Comparison of ENCODE assay signal across 34 cellular contexts in genomic region chr3:3573341-3573740, GRCh38.
"Had no signal": no experiment of that assay in that cellular context is flagged by ENCODE, and none has a peak within 500 bp of the region (broad histone marks: within the 10 kb centered on the region; RNA-seq: fewer than 3 reads in every experiment).

No MANE protein-coding gene starts in this region.

- H3K4me1 Mint-ChIP-seq: activated B cell treated with CpG ODN at 0.5 μM for 24 hours; activated CD4-positive, alpha-beta T cell treated with anti-CD3 and anti-CD28 coated beads, Interleukin-2, amount 10 ng/mL, durations not matched to agents 24 days and 14 days; activated naive CD4-positive, alpha-beta T cell treated with anti-CD3 and anti-CD28 coated beads, Interleukin-2, amount 10 ng/mL, durations not matched to agents 7 days and 5 days; activated naive CD4-positive, alpha-beta T cell treated with anti-CD3 and anti-CD28 coated beads, Interleukin-2, amount 50 U/mL, for 24 hours; activated naive CD8-positive, alpha-beta T cell treated with anti-CD3 and anti-CD28 coated beads, Interleukin-2, amount 10 ng/mL, durations not matched to agents 7 days and 5 days; activated naive CD8-positive, alpha-beta T cell treated with anti-CD3 and anti-CD28 coated beads, Interleukin-2, amount 50 U/mL, for 24 hours had no signal

- H3K27me3 Mint-ChIP-seq: activated CD4-positive, alpha-beta T cell treated with anti-CD3 and anti-CD28 coated beads, Interleukin-2, amount 10 ng/mL, durations not matched to agents 24 days and 14 days; activated CD8-positive, alpha-beta T cell treated with anti-CD3 and anti-CD28 coated beads for 36 hours; activated naive CD4-positive, alpha-beta T cell treated with anti-CD3 and anti-CD28 coated beads, Interleukin-2, amount 10 ng/mL, durations not matched to agents 7 days and 5 days; activated naive CD8-positive, alpha-beta T cell treated with anti-CD3 and anti-CD28 coated beads, Interleukin-2, amount 10 ng/mL, durations not matched to agents 7 days and 5 days; activated naive CD8-positive, alpha-beta T cell treated with anti-CD3 and anti-CD28 coated beads, Interleukin-2, amount 50 U/mL, for 24 hours had no signal

- H3K9me3 Mint-ChIP-seq: activated B cell treated with CpG ODN at 0.5 μM for 24 hours; activated CD4-positive, alpha-beta memory T cell treated with anti-CD3 and anti-CD28 coated beads for 36 hours; activated CD4-positive, alpha-beta T cell treated with anti-CD3 and anti-CD28 coated beads, Interleukin-2, amount 10 ng/mL, durations not matched to agents 24 days and 14 days; activated naive CD4-positive, alpha-beta T cell treated with anti-CD3 and anti-CD28 coated beads, Interleukin-2, amount 10 ng/mL, durations not matched to agents 7 days and 5 days; activated naive CD4-positive, alpha-beta T cell treated with anti-CD3 and anti-CD28 coated beads, Interleukin-2, amount 50 U/mL, for 24 hours; activated naive CD8-positive, alpha-beta T cell treated with anti-CD3 and anti-CD28 coated beads, Interleukin-2, amount 10 ng/mL, durations not matched to agents 7 days and 5 days; activated T-cell treated with anti-CD3 and anti-CD28 coated beads, Interleukin-2, amount 50 U/mL, for 4 hours; activated T-cell treated with anti-CD3 and anti-CD28 coated beads, Interleukin-2, amount 50 U/mL, for 72 hours; activated T-helper 2 cell treated with anti-CD3 and anti-CD28 coated beads, Interferon-gamma antibody, Interleukin-2, Interleukin-4, amounts not matched to agents 10 μg/mL and 5 μg/mL and 100 μg/mL, durations not matched to agents 14 hours and 24 hours and 36 hours; T-helper 1 cell treated with Interleukin-12 subunit alpha and Interleukin-12 subunit beta and Interleukin-4 antibody, amounts not matched to agents 30 μg/mL and 1 μg/mL, for 36 hours; T-helper 2 cell treated with Interferon-gamma antibody and Interleukin-4, amounts not matched to agents 5 μg/mL and 100 μg/mL, for 36 hours had no signal

- H3K4me3 ChIP-seq: ascending aorta, body of pancreas, breast epithelium had no signal

- H3K4me1 ChIP-seq: ascending aorta, body of pancreas, breast epithelium had no signal

- H3K36me3 ChIP-seq: ascending aorta, brain microvascular endothelial cell, breast epithelium had no signal

- ATAC-seq: activated CD8-positive, alpha-beta T cell treated with anti-CD3 and anti-CD28 coated beads for 36 hours; activated naive CD8-positive, alpha-beta T cell treated with anti-CD3 and anti-CD28 coated beads, Interleukin-2, amount 50 U/mL, for 24 hours; activated T-cell treated with anti-CD3 and anti-CD28 coated beads, Interleukin-2, amount 50 U/mL, for 4 hours; activated T-cell treated with anti-CD3 and anti-CD28 coated beads, Interleukin-2, amount 50 U/mL, for 72 hours; body of pancreas had no signal

- H3K4me3 Mint-ChIP-seq: activated B cell treated with CpG ODN at 0.5 μM for 24 hours; activated CD4-positive, alpha-beta memory T cell treated with anti-CD3 and anti-CD28 coated beads for 36 hours; activated CD4-positive, alpha-beta T cell treated with anti-CD3 and anti-CD28 coated beads, Interleukin-2, amount 10 ng/mL, durations not matched to agents 24 days and 14 days; activated CD8-positive, alpha-beta T cell treated with anti-CD3 and anti-CD28 coated beads for 36 hours; activated naive CD4-positive, alpha-beta T cell treated with anti-CD3 and anti-CD28 coated beads, Interleukin-2, amount 10 ng/mL, durations not matched to agents 7 days and 5 days; activated naive CD4-positive, alpha-beta T cell treated with anti-CD3 and anti-CD28 coated beads, Interleukin-2, amount 50 U/mL, for 24 hours; activated naive CD8-positive, alpha-beta T cell; activated naive CD8-positive, alpha-beta T cell treated with anti-CD3 and anti-CD28 coated beads, Interleukin-2, amount 10 ng/mL, durations not matched to agents 7 days and 5 days; activated naive CD8-positive, alpha-beta T cell treated with anti-CD3 and anti-CD28 coated beads, Interleukin-2, amount 50 U/mL, for 24 hours; activated T-cell treated with anti-CD3 and anti-CD28 coated beads, Interleukin-2, amount 50 U/mL, for 4 hours; activated T-cell treated with anti-CD3 and anti-CD28 coated beads, Interleukin-2, amount 50 U/mL, for 72 hours; T-helper 1 cell treated with Interleukin-12 subunit alpha and Interleukin-12 subunit beta and Interleukin-4 antibody, amounts not matched to agents 30 μg/mL and 1 μg/mL, for 36 hours; T-helper 2 cell treated with Interferon-gamma antibody and Interleukin-4, amounts not matched to agents 5 μg/mL and 100 μg/mL, for 36 hours had no signal

- H3K36me3 Mint-ChIP-seq: activated naive CD4-positive, alpha-beta T cell treated with anti-CD3 and anti-CD28 coated beads, Interleukin-2, amount 10 ng/mL, durations not matched to agents 7 days and 5 days; activated naive CD4-positive, alpha-beta T cell treated with anti-CD3 and anti-CD28 coated beads, Interleukin-2, amount 50 U/mL, for 24 hours; activated naive CD8-positive, alpha-beta T cell treated with anti-CD3 and anti-CD28 coated beads, Interleukin-2, amount 10 ng/mL, durations not matched to agents 7 days and 5 days had no signal

- H3K27me3 ChIP-seq: ascending aorta, body of pancreas, brain microvascular endothelial cell, breast epithelium had no signal

- H3K9me3 ChIP-seq: ascending aorta, body of pancreas, breast epithelium had no signal

- H3K27ac Mint-ChIP-seq: activated B cell treated with CpG ODN at 0.5 μM for 24 hours; activated CD4-positive, alpha-beta memory T cell treated with anti-CD3 and anti-CD28 coated beads for 36 hours; activated CD4-positive, alpha-beta T cell treated with anti-CD3 and anti-CD28 coated beads, Interleukin-2, amount 10 ng/mL, durations not matched to agents 24 days and 14 days; activated CD8-positive, alpha-beta T cell treated with anti-CD3 and anti-CD28 coated beads for 36 hours; activated naive CD4-positive, alpha-beta T cell treated with anti-CD3 and anti-CD28 coated beads, Interleukin-2, amount 10 ng/mL, durations not matched to agents 7 days and 5 days; activated naive CD4-positive, alpha-beta T cell treated with anti-CD3 and anti-CD28 coated beads, Interleukin-2, amount 50 U/mL, for 24 hours; activated naive CD8-positive, alpha-beta T cell; activated naive CD8-positive, alpha-beta T cell treated with anti-CD3 and anti-CD28 coated beads, Interleukin-2, amount 10 ng/mL, durations not matched to agents 7 days and 5 days; activated naive CD8-positive, alpha-beta T cell treated with anti-CD3 and anti-CD28 coated beads, Interleukin-2, amount 50 U/mL, for 24 hours; activated T-cell treated with anti-CD3 and anti-CD28 coated beads, Interleukin-2, amount 50 U/mL, for 72 hours; activated T-helper 2 cell treated with anti-CD3 and anti-CD28 coated beads, Interferon-gamma antibody, Interleukin-2, Interleukin-4, amounts not matched to agents 10 μg/mL and 5 μg/mL and 100 μg/mL, durations not matched to agents 14 hours and 24 hours and 36 hours; T-helper 1 cell treated with Interleukin-12 subunit alpha and Interleukin-12 subunit beta and Interleukin-4 antibody, amounts not matched to agents 30 μg/mL and 1 μg/mL, for 36 hours; T-helper 2 cell treated with Interferon-gamma antibody and Interleukin-4, amounts not matched to agents 5 μg/mL and 100 μg/mL, for 36 hours had no signal

- DNase-seq: activated B cell treated with CpG ODN at 0.5 μM for 24 hours; activated CD4-positive, alpha-beta memory T cell treated with anti-CD3 and anti-CD28 coated beads for 36 hours; activated CD4-positive, alpha-beta T cell treated with anti-CD3 and anti-CD28 coated beads for 4 hours; activated CD4-positive, alpha-beta T cell treated with anti-CD3 and anti-CD28 coated beads, Interleukin-2, amount 10 ng/mL, durations not matched to agents 24 days and 14 days; activated CD4-positive, alpha-beta T cell treated with anti-CD3 and anti-CD28 coated beads, Interleukin-2, amount 50 U/mL, for 1 hour; activated CD4-positive, alpha-beta T cell treated with anti-CD3 and anti-CD28 coated beads, Interleukin-2, amount 50 U/mL, for 4 hours; activated CD4-positive, CD25-positive, alpha-beta regulatory T cell treated with anti-CD3 and anti-CD28 coated beads, Interleukin-2, amount 50 U/mL, for 72 hours; activated CD8-positive, alpha-beta memory T cell treated with anti-CD3 and anti-CD28 coated beads, Interleukin-2, amount 50 U/mL, for 4 hours; activated CD8-positive, alpha-beta T cell treated with anti-CD3 and anti-CD28 coated beads for 36 hours; activated effector memory CD4-positive, alpha-beta T cell treated with Interleukin-2 at 50 U/mL for 16 hours; activated gamma-delta T cell; activated naive CD4-positive, alpha-beta T cell treated with anti-CD3 and anti-CD28 coated beads, Interleukin-2, amount 10 ng/mL, durations not matched to agents 7 days and 5 days; activated naive CD4-positive, alpha-beta T cell treated with Interleukin-2 at 50 U/mL for 16 hours; activated naive CD8-positive, alpha-beta T cell treated with anti-CD3 and anti-CD28 coated beads, Interleukin-2, amount 10 ng/mL, durations not matched to agents 7 days and 5 days; activated naive CD8-positive, alpha-beta T cell treated with anti-CD3 and anti-CD28 coated beads, Interleukin-2, amount 50 U/mL, for 24 hours; activated T-cell treated with anti-CD3 and anti-CD28 coated beads for 4 hours; activated T-cell treated with anti-CD3 and anti-CD28 coated beads, Interleukin-2, amount 50 U/mL, for 1 hour; activated T-cell treated with anti-CD3 and anti-CD28 coated beads, Interleukin-2, amount 50 U/mL, for 4 hours; activated T-cell treated with anti-CD3 and anti-CD28 coated beads, Interleukin-2, amount 50 U/mL, for 72 hours; amygdala; anterior cingulate cortex; body of pancreas; brain microvascular endothelial cell; central memory CD4-positive, alpha-beta T cell; T-helper 1 cell; T-helper 2 cell; T-helper 9 cell had no signal
